In genomic region chr21:44360174-44360573, GRCh38 we compare ENCODE assay signal across 14 cellular contexts. TPM values are rescaled to one million over a fixed set of nuclear protein-coding genes. Genes with fewer than 3 reads are reported as not detected.
DNase-seq lines count a peak whose midpoint lies in the region; ATAC-seq and TF ChIP-seq lines count a peak whose summit lies in the region.
"Had no signal": no experiment of that assay in that cellular context is flagged by ENCODE, and none has a peak within 500 bp of the region (broad histone marks: within the 10 kb centered on the region; RNA-seq: fewer than 3 reads in every experiment).

No MANE protein-coding gene starts in this region.

- H3K4me3 Mint-ChIP-seq in activated naive CD8-positive, alpha-beta T cell: no peak overlapping the region
- H3K4me3 Mint-ChIP-seq in activated naive CD8-positive, alpha-beta T cell treated with anti-CD3 and anti-CD28 coated beads, Interleukin-2, amount 50 U/mL, for 24 hours: no peak overlapping the region
- no peak overlapping the region for H3K4me3 Mint-ChIP-seq in endodermal cell
- H3K4me3 Mint-ChIP-seq: activated T-helper 1 cell treated with anti-CD3 and anti-CD28 coated beads, Interleukin-12 subunit alpha, Interleukin-12 subunit beta, Interleukin-2, Interleukin-4 antibody, amounts not matched to agents 30 ng/mL and 10 ng/mL and 1 ng/mL, durations not matched to agents 14 hours and 24 hours and 36 hours had no signal

- no peak for ATAC-seq in activated naive CD8-positive, alpha-beta T cell treated with anti-CD3 and anti-CD28 coated beads, Interleukin-2, amount 50 U/mL, for 24 hours
- ATAC-seq in gastroesophageal sphincter: no peak
- ATAC-seq: left lobe of liver had no signal

- DNase-seq in activated naive CD8-positive, alpha-beta T cell treated with anti-CD3 and anti-CD28 coated beads, Interleukin-2, amount 50 U/mL, for 24 hours: no peak
- DNase-seq in OCI-M1 (lab: John Stamatoyannopoulos, UW) (peak; percentile 79), endodermal cell (no peak), foreskin fibroblast (no peak), NCI-H524 (lab: John Stamatoyannopoulos, UW) (no peak)
- DNase-seq: EL, NCI-H345 had no signal

- H3K36me3 Mint-ChIP-seq in activated naive CD8-positive, alpha-beta T cell: peaks cover 7% of the 10 kb centered on the region
- H3K36me3 Mint-ChIP-seq in activated naive CD8-positive, alpha-beta T cell treated with anti-CD3 and anti-CD28 coated beads, Interleukin-2, amount 50 U/mL, for 24 hours (ENCODE audit: low read depth): no peaks in the 10 kb centered on the region
- H3K36me3 Mint-ChIP-seq in endodermal cell (ENCODE audit: low read depth): no peaks in the 10 kb centered on the region

- H3K4me3 ChIP-seq in endodermal cell (ENCODE audit: low read length): no peak overlapping the region
- peak overlapping the region; percentile 27 for H3K4me3 ChIP-seq in thymus (ENCODE audit: low read length)
- no peak overlapping the region for H3K4me3 ChIP-seq in foreskin fibroblast (ENCODE audit: low read depth in 1 of 2, low read length in 2 of 2)
- H3K4me3 ChIP-seq in gastroesophageal sphincter: no peak overlapping the region
- H3K4me3 ChIP-seq: vagina had no signal

- no peak overlapping the region for H3K9ac ChIP-seq in endodermal cell (ENCODE audit: extremely low read depth, low read length, poor library complexity, severe bottlenecking)

- H3K27ac Mint-ChIP-seq in activated naive CD8-positive, alpha-beta T cell: peak overlapping the region; percentile 22
- H3K27ac Mint-ChIP-seq in activated naive CD8-positive, alpha-beta T cell treated with anti-CD3 and anti-CD28 coated beads, Interleukin-2, amount 50 U/mL, for 24 hours: no peak overlapping the region
- no peak overlapping the region for H3K27ac Mint-ChIP-seq in endodermal cell
- H3K27ac Mint-ChIP-seq: activated T-helper 1 cell treated with anti-CD3 and anti-CD28 coated beads, Interleukin-12 subunit alpha, Interleukin-12 subunit beta, Interleukin-2, Interleukin-4 antibody, amounts not matched to agents 30 ng/mL and 10 ng/mL and 1 ng/mL, durations not matched to agents 14 hours and 24 hours and 36 hours had no signal

- H3K36me3 ChIP-seq in endodermal cell (ENCODE audit: control insufficient read depth, insufficient read depth, low read length) (no peaks in the 10 kb centered on the region), thymus (ENCODE audit: control insufficient read depth, insufficient read depth) (no peaks in the 10 kb centered on the region), gastroesophageal sphincter (no peaks in the 10 kb centered on the region)
- H3K36me3 ChIP-seq: vagina had no signal

- TF ChIP-seq EP300 in gastroesophageal sphincter (IDR thresholded peaks at IDR 0.05): no peak

- no peaks in the 10 kb centered on the region for H3K27me3 Mint-ChIP-seq in activated naive CD8-positive, alpha-beta T cell
- no peaks in the 10 kb centered on the region for H3K27me3 Mint-ChIP-seq in activated naive CD8-positive, alpha-beta T cell treated with anti-CD3 and anti-CD28 coated beads, Interleukin-2, amount 50 U/mL, for 24 hours
- H3K27me3 Mint-ChIP-seq in endodermal cell (ENCODE audit: insufficient read depth): peaks cover 5% of the 10 kb centered on the region

- H3K4me1 ChIP-seq in endodermal cell (ENCODE audit: control insufficient read depth, insufficient read depth, low read length) (no peaks in the 10 kb centered on the region), thymus (ENCODE audit: control insufficient read depth, insufficient read depth, low read length) (peaks cover 14% of the 10 kb centered on the region), gastroesophageal sphincter (no peaks in the 10 kb centered on the region)
- H3K4me1 ChIP-seq: vagina had no signal

- 81 to 100% methylated on average over 1 to 8 of the region's 8 CpGs for WGBS in endodermal cell (ENCODE audit: insufficient coverage in 1 of 2, insufficient read length in 1 of 2), 2 experiments
- 6% methylated on average over 8 of the region's 8 CpGs for WGBS in thymus
- 33 to 38% methylated on average over 8 of the region's 8 CpGs for WGBS in gastroesophageal sphincter (ENCODE audit: low coverage in 1 of 2), 2 donors

- TF ChIP-seq CTCF in endodermal cell (conservative IDR thresholded peaks at IDR 0.05): peak; percentile 61
- no peak for TF ChIP-seq CTCF in foreskin fibroblast (IDR thresholded peaks at IDR 0.05; ENCODE audit: low read depth, low read length)
- TF ChIP-seq CTCF in gastroesophageal sphincter (IDR thresholded peaks at IDR 0.05): no peak

- H3K27ac ChIP-seq in endodermal cell (ENCODE audit: low read depth, low read length): no peak overlapping the region
- H3K27ac ChIP-seq in thymus (ENCODE audit: low read depth): no peak overlapping the region
- no peak overlapping the region for H3K27ac ChIP-seq in gastroesophageal sphincter
- H3K27ac ChIP-seq: RWPE1, vagina had no signal

- peaks cover 7% of the 10 kb centered on the region for H3K9me3 Mint-ChIP-seq in activated naive CD8-positive, alpha-beta T cell (ENCODE audit: low read depth)
- peaks cover 8% of the 10 kb centered on the region for H3K9me3 Mint-ChIP-seq in activated naive CD8-positive, alpha-beta T cell treated with anti-CD3 and anti-CD28 coated beads, Interleukin-2, amount 50 U/mL, for 24 hours
- H3K9me3 Mint-ChIP-seq in endodermal cell: peaks cover 14% of the 10 kb centered on the region

- peaks cover 26% of the 10 kb centered on the region for H3K9me3 ChIP-seq in endodermal cell (ENCODE audit: control insufficient read depth, low read length)
- H3K9me3 ChIP-seq in thymus (ENCODE audit: control insufficient read depth): no peaks in the 10 kb centered on the region
- peaks cover 0 to 24% (median 0%) of the 10 kb centered on the region in 3 donors for H3K9me3 ChIP-seq in gastroesophageal sphincter
- H3K9me3 ChIP-seq: vagina had no signal

- peaks cover 21% of the 10 kb centered on the region for H3K4me1 Mint-ChIP-seq in activated naive CD8-positive, alpha-beta T cell (ENCODE audit: low read depth)
- peaks cover 17% of the 10 kb centered on the region for H3K4me1 Mint-ChIP-seq in activated naive CD8-positive, alpha-beta T cell treated with anti-CD3 and anti-CD28 coated beads, Interleukin-2, amount 50 U/mL, for 24 hours
- H3K4me1 Mint-ChIP-seq in endodermal cell: no peaks in the 10 kb centered on the region

- no peak for TF ChIP-seq POLR2A in gastroesophageal sphincter (IDR thresholded peaks at IDR 0.05)

- H3K27me3 ChIP-seq in endodermal cell (ENCODE audit: control insufficient read depth, insufficient read depth, low read length, poor library complexity, severe bottlenecking): no peaks in the 10 kb centered on the region
- no peaks in the 10 kb centered on the region for H3K27me3 ChIP-seq in thymus (ENCODE audit: control insufficient read depth, insufficient read depth)
- peaks cover 60% of the 10 kb centered on the region for H3K27me3 ChIP-seq in gastroesophageal sphincter
- H3K27me3 ChIP-seq: vagina had no signal

RNA-seq across cellular contexts. Expression of gene TRPM2, which starts 6.8 kb away (rescaled TPM):
- 10 to 100 TPM in 1 of 2 donors, 1 to 10 TPM in 1; 1.6 to 12.5 TPM for total RNA-seq in endodermal cell
- 0.36 TPM for polyA plus RNA-seq in endodermal cell (2013, experiment 1 of 2)
- 0.33 TPM for polyA plus RNA-seq in endodermal cell (2013, experiment 2 of 2)
- 9.4 TPM for polyA plus RNA-seq in thymus
- 1 to 10 TPM; 1.0 to 3.3 (median 3.1) TPM for total RNA-seq in gastroesophageal sphincter

RNA-seq across cellular contexts. Expression of gene CFAP410, which starts 21.0 kb away (rescaled TPM):
- 10 to 100 TPM; 33.1 to 35.7 TPM for total RNA-seq in endodermal cell
- 18.8 TPM for polyA plus RNA-seq in endodermal cell (2013, experiment 1 of 2)
- 17.7 TPM for polyA plus RNA-seq in endodermal cell (2013, experiment 2 of 2)
- 62.5 TPM for polyA plus RNA-seq in thymus
- 10 to 100 TPM; 26.2 to 35.0 (median 30.2) TPM for total RNA-seq in gastroesophageal sphincter
